In the genomic region with DNA sequence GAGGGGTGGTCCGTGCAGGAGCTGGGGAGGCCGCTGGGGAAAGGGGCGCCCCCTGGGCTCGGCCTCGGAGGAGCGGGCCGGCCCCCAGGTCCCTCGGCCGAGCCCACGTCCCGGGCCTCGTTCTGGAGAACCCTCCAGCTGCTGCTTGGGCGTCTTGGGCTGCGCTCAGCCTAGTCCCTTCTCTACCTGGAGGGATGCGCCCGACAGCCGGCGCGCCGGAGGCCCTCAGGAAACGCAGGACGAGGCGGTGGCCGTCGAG, we compare ENCODE assay signal across 1 cellular context.
TF ChIP-seq lines count a peak whose summit lies in the region.

No MANE protein-coding gene starts in this region.

TF ChIP-seq in HepG2, 621 proteins besides CTCF, POLR2A, EP300 and RAD21 (continued from another document):
- TF ChIP-seq, protein P1, sequence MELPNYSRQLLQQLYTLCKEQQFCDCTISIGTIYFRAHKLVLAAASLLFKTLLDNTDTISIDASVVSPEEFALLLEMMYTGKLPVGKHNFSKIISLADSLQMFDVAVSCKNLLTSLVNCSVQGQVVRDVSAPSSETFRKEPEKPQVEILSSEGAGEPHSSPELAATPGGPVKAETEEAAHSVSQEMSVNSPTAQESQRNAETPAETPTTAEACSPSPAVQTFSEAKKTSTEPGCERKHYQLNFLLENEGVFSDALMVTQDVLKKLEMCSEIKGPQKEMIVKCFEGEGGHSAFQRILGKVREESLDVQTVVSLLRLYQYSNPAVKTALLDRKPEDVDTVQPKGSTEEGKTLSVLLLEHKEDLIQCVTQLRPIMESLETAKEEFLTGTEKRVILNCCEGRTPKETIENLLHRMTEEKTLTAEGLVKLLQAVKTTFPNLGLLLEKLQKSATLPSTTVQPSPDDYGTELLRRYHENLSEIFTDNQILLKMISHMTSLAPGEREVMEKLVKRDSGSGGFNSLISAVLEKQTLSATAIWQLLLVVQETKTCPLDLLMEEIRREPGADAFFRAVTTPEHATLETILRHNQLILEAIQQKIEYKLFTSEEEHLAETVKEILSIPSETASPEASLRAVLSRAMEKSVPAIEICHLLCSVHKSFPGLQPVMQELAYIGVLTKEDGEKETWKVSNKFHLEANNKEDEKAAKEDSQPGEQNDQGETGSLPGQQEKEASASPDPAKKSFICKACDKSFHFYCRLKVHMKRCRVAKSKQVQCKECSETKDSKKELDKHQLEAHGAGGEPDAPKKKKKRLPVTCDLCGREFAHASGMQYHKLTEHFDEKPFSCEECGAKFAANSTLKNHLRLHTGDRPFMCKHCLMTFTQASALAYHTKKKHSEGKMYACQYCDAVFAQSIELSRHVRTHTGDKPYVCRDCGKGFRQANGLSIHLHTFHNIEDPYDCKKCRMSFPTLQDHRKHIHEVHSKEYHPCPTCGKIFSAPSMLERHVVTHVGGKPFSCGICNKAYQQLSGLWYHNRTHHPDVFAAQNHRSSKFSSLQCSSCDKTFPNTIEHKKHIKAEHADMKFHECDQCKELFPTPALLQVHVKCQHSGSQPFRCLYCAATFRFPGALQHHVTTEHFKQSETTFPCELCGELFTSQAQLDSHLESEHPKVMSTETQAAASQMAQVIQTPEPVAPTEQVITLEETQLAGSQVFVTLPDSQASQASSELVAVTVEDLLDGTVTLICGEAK (IDR thresholded peaks at IDR 0.05), result no peak
- TF ChIP-seq, protein P1 (CRISPR knock-in tag; IDR thresholded peaks at IDR 0.05), result no peak
- TF ChIP-seq GABPB1 (CRISPR knock-in tag; IDR thresholded peaks at IDR 0.05) (peak; percentile 47; the same call in 1 of the 2 replicates), SKI (IDR thresholded peaks at IDR 0.05; ENCODE audit: partially characterized antibody) (no peak), IKZF5 (CRISPR knock-in tag; IDR thresholded peaks at IDR 0.05) (no peak), ZFY (CRISPR knock-in tag; IDR thresholded peaks at IDR 0.05) (no peak), SMAD1 (CRISPR knock-in tag; IDR thresholded peaks at IDR 0.05; ENCODE audit: borderline replicate concordance, low read depth) (no peak), ZKSCAN8 (CRISPR knock-in tag; IDR thresholded peaks at IDR 0.05; ENCODE audit: borderline replicate concordance) (no peak), HNRNPH1 (optimal IDR thresholded peaks at IDR 0.05; ENCODE audit: low read depth, low read length) (no peak), TP53 (CRISPR knock-in tag; conservative IDR thresholded peaks at IDR 0.05) (no peak), SP4 (CRISPR knock-in tag; IDR thresholded peaks at IDR 0.05) (no peak), ZNF75D (CRISPR knock-in tag; IDR thresholded peaks at IDR 0.05; ENCODE audit: borderline replicate concordance) (no peak), ZNF891 (CRISPR knock-in tag; IDR thresholded peaks at IDR 0.05) (no peak), MXI1 (IDR thresholded peaks at IDR 0.05; ENCODE audit: borderline replicate concordance, low read depth, low read length) (0 out of 3 replicates have a peak, but pooled peaks have one; percentile 9), SATB2 (CRISPR knock-in tag; IDR thresholded peaks at IDR 0.05) (no peak), ZNF138 (CRISPR knock-in tag; IDR thresholded peaks at IDR 0.05; ENCODE audit: low read depth) (peak; percentile 65; the same call in 1 of the 2 replicates), MEF2D (CRISPR knock-in tag; IDR thresholded peaks at IDR 0.05) (no peak), PREB (CRISPR knock-in tag; IDR thresholded peaks at IDR 0.05) (no peak), ZNF331 (CRISPR knock-in tag; IDR thresholded peaks at IDR 0.05) (no peak), ZBTB38 (CRISPR knock-in tag; IDR thresholded peaks at IDR 0.05) (0 out of 2 replicates have a peak, but pooled peaks have one; percentile 12), MED13 (CRISPR knock-in tag; IDR thresholded peaks at IDR 0.05) (peak; percentile 13; the same call in 1 of the 2 replicates), MBD4 (IDR thresholded peaks at IDR 0.05; ENCODE audit: borderline replicate concordance, low read length) (no peak), ARID4A (CRISPR knock-in tag; IDR thresholded peaks at IDR 0.05; ENCODE audit: borderline replicate concordance) (no peak; the same call in 1 of the 2 replicates), ZFP91 (CRISPR knock-in tag; IDR thresholded peaks at IDR 0.05; ENCODE audit: borderline replicate concordance) (no peak), GZF1 (CRISPR knock-in tag; IDR thresholded peaks at IDR 0.05) (no peak), FOSL2 (CRISPR knock-in tag; IDR thresholded peaks at IDR 0.05) (no peak; the same call in 1 of the 2 replicates), ZNF317 (CRISPR knock-in tag; IDR thresholded peaks at IDR 0.05) (0 out of 2 replicates have a peak, but pooled peaks have one; percentile 65), ZSCAN12 (CRISPR knock-in tag; IDR thresholded peaks at IDR 0.05) (no peak)
- TF ChIP-seq, protein P2, sequence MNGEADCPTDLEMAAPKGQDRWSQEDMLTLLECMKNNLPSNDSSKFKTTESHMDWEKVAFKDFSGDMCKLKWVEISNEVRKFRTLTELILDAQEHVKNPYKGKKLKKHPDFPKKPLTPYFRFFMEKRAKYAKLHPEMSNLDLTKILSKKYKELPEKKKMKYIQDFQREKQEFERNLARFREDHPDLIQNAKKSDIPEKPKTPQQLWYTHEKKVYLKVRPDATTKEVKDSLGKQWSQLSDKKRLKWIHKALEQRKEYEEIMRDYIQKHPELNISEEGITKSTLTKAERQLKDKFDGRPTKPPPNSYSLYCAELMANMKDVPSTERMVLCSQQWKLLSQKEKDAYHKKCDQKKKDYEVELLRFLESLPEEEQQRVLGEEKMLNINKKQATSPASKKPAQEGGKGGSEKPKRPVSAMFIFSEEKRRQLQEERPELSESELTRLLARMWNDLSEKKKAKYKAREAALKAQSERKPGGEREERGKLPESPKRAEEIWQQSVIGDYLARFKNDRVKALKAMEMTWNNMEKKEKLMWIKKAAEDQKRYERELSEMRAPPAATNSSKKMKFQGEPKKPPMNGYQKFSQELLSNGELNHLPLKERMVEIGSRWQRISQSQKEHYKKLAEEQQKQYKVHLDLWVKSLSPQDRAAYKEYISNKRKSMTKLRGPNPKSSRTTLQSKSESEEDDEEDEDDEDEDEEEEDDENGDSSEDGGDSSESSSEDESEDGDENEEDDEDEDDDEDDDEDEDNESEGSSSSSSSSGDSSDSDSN (CRISPR knock-in tag; IDR thresholded peaks at IDR 0.05), result no peak
- TF ChIP-seq, protein P3, sequence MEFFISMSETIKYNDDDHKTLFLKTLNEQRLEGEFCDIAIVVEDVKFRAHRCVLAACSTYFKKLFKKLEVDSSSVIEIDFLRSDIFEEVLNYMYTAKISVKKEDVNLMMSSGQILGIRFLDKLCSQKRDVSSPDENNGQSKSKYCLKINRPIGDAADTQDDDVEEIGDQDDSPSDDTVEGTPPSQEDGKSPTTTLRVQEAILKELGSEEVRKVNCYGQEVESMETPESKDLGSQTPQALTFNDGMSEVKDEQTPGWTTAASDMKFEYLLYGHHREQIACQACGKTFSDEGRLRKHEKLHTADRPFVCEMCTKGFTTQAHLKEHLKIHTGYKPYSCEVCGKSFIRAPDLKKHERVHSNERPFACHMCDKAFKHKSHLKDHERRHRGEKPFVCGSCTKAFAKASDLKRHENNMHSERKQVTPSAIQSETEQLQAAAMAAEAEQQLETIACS (CRISPR knock-in tag; IDR thresholded peaks at IDR 0.05), result no peak
